ENCODE assay signal across 8 cellular contexts in genomic region chr10:105797234-105797890, GRCh38.
A peak's percentile ranks its signal among the peaks of the same experiment; 100 is the strongest.
DNase-seq lines count a peak whose midpoint lies in the region; ATAC-seq and TF ChIP-seq lines count a peak whose summit lies in the region.

No MANE protein-coding gene starts in this region.

- H3K36me3 Mint-ChIP-seq in neural crest cell (ENCODE audit: low read depth), result no peaks in the 10 kb centered on the region

- H3K4me3 ChIP-seq in dorsolateral prefrontal cortex, result no peak overlapping the region

- no peaks in the 10 kb centered on the region for H3K27me3 ChIP-seq in dorsolateral prefrontal cortex

- H3K4me1 Mint-ChIP-seq in neural crest cell, result peaks cover 13% of the 10 kb centered on the region

- peak; percentile 77 for ATAC-seq in GM21447 (IDR thresholded peaks at IDR 0.05; ENCODE audit: unreplicated experiment)

- no peaks in the 10 kb centered on the region for H3K27me3 Mint-ChIP-seq in neural crest cell (ENCODE audit: low read depth)

- no peak overlapping the region for H3K27ac Mint-ChIP-seq in neural crest cell (ENCODE audit: unreplicated experiment)

- no peaks in the 10 kb centered on the region for H3K9me3 Mint-ChIP-seq in neural crest cell

- TF ChIP-seq CTCF in dorsolateral prefrontal cortex (IDR thresholded peaks at IDR 0.05 in 54 of 56, conservative IDR thresholded peaks at IDR 0.05 in 2 of 56; ENCODE audit: low read depth in 1 of 56, partially characterized antibody in 56 of 56) (peak in 55 of 56 donors; percentile 27 to 67 (median 50)), neural crest cell (conservative IDR thresholded peaks at IDR 0.05) (peak; percentile 67)

- DNase-seq in DMS114 treated with DMSO at 0.1 percent for 48 hours (lab: John Stamatoyannopoulos, UW; ENCODE audit: unreplicated experiment) (peak; percentile 24), NCI-H1105 (lab: John Stamatoyannopoulos, UW) (peak; percentile 14), dorsolateral prefrontal cortex (no peak), neural crest cell (ENCODE audit: low read depth, low spot score) (no peak), AG08396 (ENCODE audit: low spot score) (no peak), activated gamma-delta T cell (lab: John Stamatoyannopoulos, UW) (no peak)
- no peak for DNase-seq in activated CD4-positive, CD25-positive, alpha-beta regulatory T cell (lab: John Stamatoyannopoulos, UW)

- no peak overlapping the region for H3K27ac ChIP-seq in dorsolateral prefrontal cortex

- H3K4me3 Mint-ChIP-seq in neural crest cell, result no peak overlapping the region

- intact Hi-C loops in dorsolateral prefrontal cortex (cut with DNase I), result loop anchor here in 1 of 2 donors (5.0 kb wide), 1 partner anchor 380 kb away; no protein-coding TSS in a partner anchor

Comparison
In these comparisons a context has a peak if more than half of its experiments do, and no peak if none do; other contexts are left out.
1. DNase-seq: peak in DMS114 treated with DMSO at 0.1 percent for 48 hours (single experiment) and NCI-H1105 (single experiment); none in dorsolateral prefrontal cortex (0 of 10), neural crest cell (single experiment), AG08396 (single experiment), activated CD4-positive, CD25-positive, alpha-beta regulatory T cell (0 of 4) and activated gamma-delta T cell (single experiment).